23 cellular contexts compared by ENCODE assay signal in genomic region chr11:16942342-16942741, GRCh38.
"Had no signal": no experiment of that assay in that cellular context is flagged by ENCODE, and none has a peak within 500 bp of the region (broad histone marks: within the 10 kb centered on the region; RNA-seq: fewer than 3 reads in every experiment).

No MANE protein-coding gene starts in this region.

- H3K36me3 ChIP-seq: brain microvascular endothelial cell, SJSA1 had no signal

- DNase-seq: activated CD4-positive, alpha-beta memory T cell treated with anti-CD3 and anti-CD28 coated beads for 36 hours; activated CD4-positive, alpha-beta T cell treated with anti-CD3 and anti-CD28 coated beads, Interleukin-2, amount 10 ng/mL, durations not matched to agents 24 days and 14 days; activated CD4-positive, CD25-positive, alpha-beta regulatory T cell treated with anti-CD3 and anti-CD28 coated beads, Interleukin-2, amount 50 U/mL, for 72 hours; activated CD8-positive, alpha-beta memory T cell treated with anti-CD3 and anti-CD28 coated beads for 24 hours; activated effector memory CD4-positive, alpha-beta T cell treated with anti-CD3 and anti-CD28 coated beads, Interleukin-2, amount 50 U/mL, for 16 hours; activated naive CD4-positive, alpha-beta T cell treated with anti-CD3 and anti-CD28 coated beads for 36 hours; activated T-cell treated with anti-CD3 and anti-CD28 coated beads, Interleukin-2, amount 50 U/mL, for 4 hours; brain microvascular endothelial cell; caudate nucleus; Kasumi-1; NCI-H1105 treated with DMSO at 0.1 percent for 48 hours; NCI-H1436 treated with DMSO at 0.1 percent for 48 hours; NCI-H187 treated with DMSO at 0.1 percent for 48 hours; NCI-H2081 treated with DMSO at 0.1 percent for 48 hours; NCI-H2227 treated with DMSO at 0.1 percent for 48 hours; NCI-H446 treated with DMSO at 0.1 percent for 48 hours; NCI-H524 treated with DMSO at 0.1 percent for 48 hours; NCI-H748 treated with DMSO at 0.1 percent for 48 hours; RPMI8226; SHP77 had no signal

- H3K9me3 ChIP-seq: SJSA1 had no signal

- H3K4me1 ChIP-seq: SJSA1 had no signal

- H3K27ac ChIP-seq: brain microvascular endothelial cell, SJSA1 had no signal

- ATAC-seq: activated T-cell treated with anti-CD3 and anti-CD28 coated beads, Interleukin-2, amount 50 U/mL, for 4 hours; K562; Panc1 had no signal

- H3K4me3 ChIP-seq: K562, SJSA1 had no signal

- H3K27me3 ChIP-seq: brain microvascular endothelial cell had no signal
